In genomic region chr16:49350265-49351103, GRCh38 we compare ENCODE assay signal across 2 cellular contexts.
TF ChIP-seq lines count a peak whose summit lies in the region.

No MANE protein-coding gene starts in this region.

TF ChIP-seq in GM12891, 5 proteins besides CTCF, POLR2A, EP300 and RAD21:
- TF ChIP-seq PAX5 (IDR thresholded peaks at IDR 0.05; ENCODE audit: insufficient read depth, low read length, severe bottlenecking) = no peak
- TF ChIP-seq TAF1 (IDR thresholded peaks at IDR 0.05; ENCODE audit: low read depth, low read length) = no peak

TF ChIP-seq in H1, 55 proteins besides CTCF, POLR2A, EP300 and RAD21:
- TF ChIP-seq CBX8 (IDR thresholded peaks at IDR 0.05; ENCODE audit: borderline replicate concordance, low read depth, low read length) = no peak
- no peak for TF ChIP-seq EZH2 (IDR thresholded peaks at IDR 0.05; ENCODE audit: low read depth, low read length, severe bottlenecking)
- no peak for TF ChIP-seq TAF7 (optimal IDR thresholded peaks at IDR 0.05; ENCODE audit: borderline replicate concordance, low read depth, low read length)
- TF ChIP-seq TAF1 (IDR thresholded peaks at IDR 0.05; ENCODE audit: low read depth, low read length) = no peak
- no peak for TF ChIP-seq SAP30 (IDR thresholded peaks at IDR 0.05; ENCODE audit: insufficient read depth, insufficient replicate concordance, low read length)
- no peak for TF ChIP-seq CTBP2 (IDR thresholded peaks at IDR 0.05; ENCODE audit: borderline replicate concordance, insufficient read depth, insufficient read length, low read length)
- TF ChIP-seq BACH1 (IDR thresholded peaks at IDR 0.05; ENCODE audit: low read length) = no peak
- no peak for TF ChIP-seq KDM4A (IDR thresholded peaks at IDR 0.05; ENCODE audit: low read depth, low read length, severe bottlenecking)
- TF ChIP-seq KDM1A (IDR thresholded peaks at IDR 0.05; ENCODE audit: borderline replicate concordance, low read length) = no peak
- TF ChIP-seq, protein P1, sequence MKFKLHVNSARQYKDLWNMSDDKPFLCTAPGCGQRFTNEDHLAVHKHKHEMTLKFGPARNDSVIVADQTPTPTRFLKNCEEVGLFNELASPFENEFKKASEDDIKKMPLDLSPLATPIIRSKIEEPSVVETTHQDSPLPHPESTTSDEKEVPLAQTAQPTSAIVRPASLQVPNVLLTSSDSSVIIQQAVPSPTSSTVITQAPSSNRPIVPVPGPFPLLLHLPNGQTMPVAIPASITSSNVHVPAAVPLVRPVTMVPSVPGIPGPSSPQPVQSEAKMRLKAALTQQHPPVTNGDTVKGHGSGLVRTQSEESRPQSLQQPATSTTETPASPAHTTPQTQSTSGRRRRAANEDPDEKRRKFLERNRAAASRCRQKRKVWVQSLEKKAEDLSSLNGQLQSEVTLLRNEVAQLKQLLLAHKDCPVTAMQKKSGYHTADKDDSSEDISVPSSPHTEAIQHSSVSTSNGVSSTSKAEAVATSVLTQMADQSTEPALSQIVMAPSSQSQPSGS (IDR thresholded peaks at IDR 0.05; ENCODE audit: low read length) = no peak
- TF ChIP-seq SIRT6 (IDR thresholded peaks at IDR 0.05; ENCODE audit: low read length) = no peak
- TF ChIP-seq, protein P2, sequence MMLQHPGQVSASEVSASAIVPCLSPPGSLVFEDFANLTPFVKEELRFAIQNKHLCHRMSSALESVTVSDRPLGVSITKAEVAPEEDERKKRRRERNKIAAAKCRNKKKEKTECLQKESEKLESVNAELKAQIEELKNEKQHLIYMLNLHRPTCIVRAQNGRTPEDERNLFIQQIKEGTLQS (IDR thresholded peaks at IDR 0.05; ENCODE audit: insufficient read depth, low read depth, low read length) = no peak
- no peak for TF ChIP-seq NANOG (IDR thresholded peaks at IDR 0.05; ENCODE audit: insufficient read depth, low read depth, low read length, poor library complexity, severe bottlenecking)
- TF ChIP-seq HDAC6 (IDR thresholded peaks at IDR 0.05; ENCODE audit: low read depth, low read length) = no peak
- TF ChIP-seq MAFK (IDR thresholded peaks at IDR 0.05; ENCODE audit: low read depth, low read length) = no peak
- TF ChIP-seq TCF12 (IDR thresholded peaks at IDR 0.05; ENCODE audit: low read depth, low read length) = no peak
